In the genomic region with DNA sequence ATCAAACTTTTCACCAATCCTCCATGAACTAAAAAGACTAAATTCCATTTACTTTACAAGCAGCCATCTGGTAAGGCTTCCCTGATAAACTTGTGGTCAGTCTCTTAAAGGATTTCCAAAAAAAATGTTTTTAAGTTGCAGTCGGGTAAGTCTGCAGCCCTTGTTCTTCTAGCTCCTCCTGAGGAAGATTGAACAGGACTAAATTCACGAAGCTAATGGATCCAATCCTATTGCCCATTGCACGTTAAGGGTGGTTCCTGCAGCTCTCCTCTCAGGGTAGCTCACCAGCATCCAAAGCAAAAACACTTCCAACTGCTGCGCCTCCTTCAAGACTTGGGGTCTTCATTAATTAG, we compare ENCODE assay signal across 1 cellular context.
TF ChIP-seq lines count a peak whose summit lies in the region.

No MANE protein-coding gene starts in this region.

TF ChIP-seq in HCT116, 20 proteins besides CTCF, POLR2A, EP300 and RAD21 (continued from another document):
- TF ChIP-seq, protein P1, sequence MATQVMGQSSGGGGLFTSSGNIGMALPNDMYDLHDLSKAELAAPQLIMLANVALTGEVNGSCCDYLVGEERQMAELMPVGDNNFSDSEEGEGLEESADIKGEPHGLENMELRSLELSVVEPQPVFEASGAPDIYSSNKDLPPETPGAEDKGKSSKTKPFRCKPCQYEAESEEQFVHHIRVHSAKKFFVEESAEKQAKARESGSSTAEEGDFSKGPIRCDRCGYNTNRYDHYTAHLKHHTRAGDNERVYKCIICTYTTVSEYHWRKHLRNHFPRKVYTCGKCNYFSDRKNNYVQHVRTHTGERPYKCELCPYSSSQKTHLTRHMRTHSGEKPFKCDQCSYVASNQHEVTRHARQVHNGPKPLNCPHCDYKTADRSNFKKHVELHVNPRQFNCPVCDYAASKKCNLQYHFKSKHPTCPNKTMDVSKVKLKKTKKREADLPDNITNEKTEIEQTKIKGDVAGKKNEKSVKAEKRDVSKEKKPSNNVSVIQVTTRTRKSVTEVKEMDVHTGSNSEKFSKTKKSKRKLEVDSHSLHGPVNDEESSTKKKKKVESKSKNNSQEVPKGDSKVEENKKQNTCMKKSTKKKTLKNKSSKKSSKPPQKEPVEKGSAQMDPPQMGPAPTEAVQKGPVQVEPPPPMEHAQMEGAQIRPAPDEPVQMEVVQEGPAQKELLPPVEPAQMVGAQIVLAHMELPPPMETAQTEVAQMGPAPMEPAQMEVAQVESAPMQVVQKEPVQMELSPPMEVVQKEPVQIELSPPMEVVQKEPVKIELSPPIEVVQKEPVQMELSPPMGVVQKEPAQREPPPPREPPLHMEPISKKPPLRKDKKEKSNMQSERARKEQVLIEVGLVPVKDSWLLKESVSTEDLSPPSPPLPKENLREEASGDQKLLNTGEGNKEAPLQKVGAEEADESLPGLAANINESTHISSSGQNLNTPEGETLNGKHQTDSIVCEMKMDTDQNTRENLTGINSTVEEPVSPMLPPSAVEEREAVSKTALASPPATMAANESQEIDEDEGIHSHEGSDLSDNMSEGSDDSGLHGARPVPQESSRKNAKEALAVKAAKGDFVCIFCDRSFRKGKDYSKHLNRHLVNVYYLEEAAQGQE (IDR thresholded peaks at IDR 0.05; ENCODE audit: low read depth) = no peak
- TF ChIP-seq TCF7L2 (IDR thresholded peaks at IDR 0.05; ENCODE audit: borderline replicate concordance, extremely low read depth, insufficient read depth, insufficient read length) (no peak), CBX3 (IDR thresholded peaks at IDR 0.05; ENCODE audit: low read depth) (no peak), CEBPB (IDR thresholded peaks at IDR 0.05; ENCODE audit: low read depth) (no peak), SRF (IDR thresholded peaks at IDR 0.05; ENCODE audit: low read depth) (no peak), ZFX (IDR thresholded peaks at IDR 0.05) (no peak), POLR2AphosphoS5 (IDR thresholded peaks at IDR 0.05; ENCODE audit: low read depth, low read length) (no peak), YY1 (IDR thresholded peaks at IDR 0.05; ENCODE audit: extremely low read depth, insufficient replicate concordance, low read depth, low read length) (no peak)
- TF ChIP-seq, protein P2, sequence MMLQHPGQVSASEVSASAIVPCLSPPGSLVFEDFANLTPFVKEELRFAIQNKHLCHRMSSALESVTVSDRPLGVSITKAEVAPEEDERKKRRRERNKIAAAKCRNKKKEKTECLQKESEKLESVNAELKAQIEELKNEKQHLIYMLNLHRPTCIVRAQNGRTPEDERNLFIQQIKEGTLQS (IDR thresholded peaks at IDR 0.05) = no peak
